In the genomic region with DNA sequence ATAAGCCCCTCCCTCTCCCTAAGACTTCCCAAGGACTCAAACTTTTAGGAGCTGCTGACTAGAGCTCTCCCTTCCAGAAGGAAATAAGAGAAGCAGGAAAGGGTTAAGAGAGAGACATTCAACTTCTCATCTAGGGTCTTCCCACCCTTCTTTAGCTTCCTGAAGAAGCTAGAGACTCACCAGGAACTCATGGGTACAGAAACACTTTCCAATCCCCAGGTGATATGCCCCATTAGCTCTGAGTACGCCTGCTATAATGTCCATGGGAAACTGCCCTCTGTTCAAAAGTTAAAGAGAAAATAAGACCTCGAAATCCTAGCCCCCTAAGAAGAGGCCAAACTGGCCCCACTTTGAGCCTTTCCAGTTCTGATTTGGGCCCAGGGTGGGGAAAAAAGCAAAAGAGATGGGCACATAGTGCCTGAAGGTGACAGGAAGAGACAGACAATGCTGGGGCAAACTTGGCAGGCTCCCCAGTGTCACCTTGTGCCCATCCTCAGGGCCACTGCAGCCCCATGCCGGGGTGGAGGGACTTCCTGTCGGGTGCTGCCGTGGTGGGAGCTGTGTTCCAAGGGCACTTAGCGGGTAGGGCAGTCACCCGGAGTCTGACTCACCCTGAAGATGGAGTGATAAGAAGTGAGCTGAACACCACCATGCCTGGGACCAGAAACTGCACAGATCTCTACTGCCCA, we compare ENCODE assay signal across 8 cellular contexts. TPM values are rescaled to one million over a fixed set of nuclear protein-coding genes. Genes with fewer than 3 reads are reported as not detected.
DNase-seq lines count a peak whose midpoint lies in the region; ATAC-seq and TF ChIP-seq lines count a peak whose summit lies in the region.

No MANE protein-coding gene starts in this region.

- H3K36me3 ChIP-seq in CD4-positive, alpha-beta memory T cell (ENCODE audit: insufficient read depth, low read length), result no peaks in the 10 kb centered on the region
- H3K36me3 ChIP-seq in mesodermal cell (ENCODE audit: control insufficient read depth, insufficient read depth, low read length) (peaks cover 28% of the 10 kb centered on the region), testis (ENCODE audit: low read depth, missing control alignments) (no peaks in the 10 kb centered on the region)

- TF ChIP-seq CTCF in testis (IDR thresholded peaks at IDR 0.05), result no peak

- POLR2A ChIA-PET in CD4-positive, alpha-beta memory T cell (lab: Charles Lee; ENCODE audit: partially characterized antibody), result interaction anchor here (0.7 to 4.2 kb wide), 15 partner anchors 10 to 217 kb away, joined by 3 to 116 read pairs (median 6); partner anchors contain the start of genes CCDC12, NBEAL2 and SETD2

- WGBS in mesodermal cell (ENCODE audit: insufficient coverage in 2 of 2), 2 experiments, result 50 to 100% methylated on average over 1 to 2 of the region's 7 CpGs
- WGBS in testis, 2 donors, result 64 to 73% methylated on average over 2 to 7 of the region's 7 CpGs

- no peaks in the 10 kb centered on the region for H3K9me3 ChIP-seq in CD4-positive, alpha-beta memory T cell (ENCODE audit: control insufficient read depth in 1 of 2, low read length in 2 of 2)
- no peaks in the 10 kb centered on the region for H3K9me3 ChIP-seq in mesodermal cell (ENCODE audit: control insufficient read depth, low read length)
- no peaks in the 10 kb centered on the region for H3K9me3 ChIP-seq in testis

- H3K4me3 Mint-ChIP-seq in CD4-positive, alpha-beta memory T cell, result peak overlapping the region; percentile 73 to 85 (median 78)

- no peak for ATAC-seq in HG02798 (IDR thresholded peaks at IDR 0.05; ENCODE audit: poor library complexity, unreplicated experiment)
- no peak for ATAC-seq in HG03442 (IDR thresholded peaks at IDR 0.05; ENCODE audit: unreplicated experiment)
- no peak for ATAC-seq in HG03378 (IDR thresholded peaks at IDR 0.05; ENCODE audit: unreplicated experiment)

- no peaks in the 10 kb centered on the region for H3K27me3 ChIP-seq in CD4-positive, alpha-beta memory T cell (ENCODE audit: insufficient read depth, low read length)
- no peaks in the 10 kb centered on the region for H3K27me3 ChIP-seq in testis

- H3K27ac Mint-ChIP-seq in CD4-positive, alpha-beta memory T cell, result peak overlapping the region; percentile 95 to 99 (median 97)

- CTCF ChIA-PET in CD4-positive, alpha-beta memory T cell (lab: Charles Lee; ENCODE audit: partially characterized antibody), result interaction anchor here (0.9 to 2.3 kb wide), 15 partner anchors 11 to 377 kb away, joined by 3 to 12 read pairs (median 5); partner anchors contain the start of gene NBEAL2

- no peaks in the 10 kb centered on the region for H3K27me3 Mint-ChIP-seq in CD4-positive, alpha-beta memory T cell

- peaks cover 0 to 20% of the 10 kb centered on the region in 2 donors for H3K36me3 Mint-ChIP-seq in CD4-positive, alpha-beta memory T cell

- peak; percentile 61 to 93 (median 64) for DNase-seq in CD4-positive, alpha-beta memory T cell
- DNase-seq in T-helper 9 cell, result peak; percentile 73
- DNase-seq in astrocyte of the hippocampus (ENCODE audit: low read depth, low spot score), result peak; percentile 57
- DNase-seq in testis, result peak; percentile 42

- no peak for TF ChIP-seq POLR2A in testis (IDR thresholded peaks at IDR 0.05)

- intact Hi-C loops in CD4-positive, alpha-beta memory T cell (cut with micrococcal nuclease), result no loop called here
- intact Hi-C loops in testis (cut with DNase I; ENCODE audit: low total_unique reads), result no loop called here

- H3K27ac ChIP-seq in CD4-positive, alpha-beta memory T cell (ENCODE audit: low read depth, low read length), result peak overlapping the region; percentile 69
- H3K27ac ChIP-seq in mesodermal cell (ENCODE audit: low read depth, low read length, severe bottlenecking), result peak overlapping the region; percentile 19
- H3K27ac ChIP-seq in testis, result peak overlapping the region; percentile 64 to 71

- H3K9me3 Mint-ChIP-seq in CD4-positive, alpha-beta memory T cell, result peaks cover 0 to 2% (median 0%) of the 10 kb centered on the region in 8 donors

- peaks cover 76% of the 10 kb centered on the region for H3K4me1 ChIP-seq in CD4-positive, alpha-beta memory T cell (ENCODE audit: insufficient read depth, low read length)
- H3K4me1 ChIP-seq in mesodermal cell (ENCODE audit: control insufficient read depth, insufficient read depth, low read length, poor library complexity, severe bottlenecking) (peaks cover 39% of the 10 kb centered on the region), testis (peaks cover 76% of the 10 kb centered on the region)

- H3K4me3 ChIP-seq in CD4-positive, alpha-beta memory T cell (ENCODE audit: low read length in 2 of 2), result peak overlapping the region in 1 of 2 donors; percentile 7
- H3K4me3 ChIP-seq in mesodermal cell (ENCODE audit: extremely low read depth, insufficient read depth, low read length, poor library complexity, severe bottlenecking) (no peak overlapping the region), testis (no peak overlapping the region)

- peaks cover 64 to 93% (median 78%) of the 10 kb centered on the region in 4 donors for H3K4me1 Mint-ChIP-seq in CD4-positive, alpha-beta memory T cell

RNA-seq across cellular contexts. Expression of gene CCDC12, which starts 29.5 kb away (rescaled TPM):
- total RNA-seq in CD4-positive, alpha-beta memory T cell, result 10 to 100 TPM; 59.3 to 59.4 TPM
- 100 to 1,000 TPM in 1 of 2 donors, 10 to 100 TPM in 1; 86.5 to 102 TPM for polyA plus RNA-seq in CD4-positive, alpha-beta memory T cell
- 34.0 TPM for polyA plus RNA-seq in mesodermal cell (2013, experiment 1 of 2)
- polyA plus RNA-seq in mesodermal cell (2013, experiment 2 of 2), result 32.3 TPM
- 10 to 100 TPM; 59.6 to 66.6 TPM for total RNA-seq in testis
- 43.3 TPM for polyA plus RNA-seq in testis (ENCODE audit: insufficient read depth, low read depth, low replicate concordance)

RNA-seq across cellular contexts. Expression of gene NBEAL2, which starts 32.5 kb away (rescaled TPM):
- 100 to 1,000 TPM; 144 to 147 TPM for total RNA-seq in CD4-positive, alpha-beta memory T cell
- polyA plus RNA-seq in CD4-positive, alpha-beta memory T cell, result 10 to 100 TPM in 1 of 2 donors, 1 to 10 TPM in 1; 4.5 to 16.0 TPM
- polyA plus RNA-seq in mesodermal cell (2013, experiment 1 of 2), result 25.5 TPM
- 18.9 TPM for polyA plus RNA-seq in mesodermal cell (2013, experiment 2 of 2)
- 10 to 100 TPM; 40.2 to 44.8 TPM for total RNA-seq in testis
- 16.2 TPM for polyA plus RNA-seq in testis (ENCODE audit: insufficient read depth, low read depth, low replicate concordance)

Comparison
In these comparisons a context has a peak if more than half of its experiments do, and no peak if none do; other contexts are left out.
1. H3K27ac ChIP-seq: peak in every context shown above with its lines; median percentile 69 in CD4-positive, alpha-beta memory T cell; 68 in testis; 19 in mesodermal cell.